12 cellular contexts compared by ENCODE assay signal in genomic region chr3:31472479-31473390, GRCh38. TPM values are rescaled to one million over a fixed set of nuclear protein-coding genes. Genes with fewer than 3 reads are reported as not detected.
DNase-seq lines count a peak whose midpoint lies in the region; ATAC-seq and TF ChIP-seq lines count a peak whose summit lies in the region.
"Had no signal": no experiment of that assay in that cellular context is flagged by ENCODE, and none has a peak within 500 bp of the region (broad histone marks: within the 10 kb centered on the region; RNA-seq: fewer than 3 reads in every experiment).

No MANE protein-coding gene starts in this region.

- ATAC-seq in T-cell (replicated peaks in 1 of 4): peak in 3 of 4 experiments; percentile 45 to 64 (median 45)
- ATAC-seq: lower lobe of right lung had no signal

- POLR2A ChIA-PET in T-cell (lab: Charles Lee): interaction anchor here in 1 of 2 donors (0.5 kb wide), 1 partner anchor 488 kb away, joined by 10 read pairs; no protein-coding TSS in a partner anchor

- peak overlapping the region in 1 of 2 donors; percentile 71 for H3K27ac Mint-ChIP-seq in T-cell
- H3K27ac Mint-ChIP-seq: activated T-helper 2 cell treated with anti-CD3 and anti-CD28 coated beads, Interferon-gamma antibody, Interleukin-2, Interleukin-4, amounts not matched to agents 10 μg/mL and 5 μg/mL and 100 μg/mL, durations not matched to agents 14 hours and 24 hours and 36 hours had no signal

- CTCF ChIA-PET in T-cell (lab: Charles Lee): interaction anchor here (0.6 to 1.0 kb wide), 2 partner anchors 44 to 58 kb away, joined by 3 read pairs; no protein-coding TSS in a partner anchor

- no peak for TF ChIP-seq CTCF in cardiac fibroblast (IDR thresholded peaks at IDR 0.05; ENCODE audit: low read depth, low read length)

- H3K4me3 ChIP-seq in cardiac fibroblast (replicated peaks in 1 of 2; ENCODE audit: low read depth in 2 of 2, low read length in 2 of 2): no peak overlapping the region
- H3K4me3 ChIP-seq: lower lobe of right lung, SJCRH30 had no signal

- in situ Hi-C loops in KBM-7 (cut with MboI; ENCODE audit: low pct_unique_long_range_greater_than_20kb, low sequenced_read_pairs): no loop called here

- DNase-seq in HS-27A (ENCODE audit: low read depth) (peak; percentile 11), T-cell (peak in 1 of 34 experiments; percentile 4), cardiac fibroblast (ENCODE audit: low read depth in 2 of 2) (peak; percentile 7 to 78), putamen (ENCODE audit: low spot score) (no peak), NCI-H187 treated with DMSO at 0.1 percent for 48 hours (lab: John Stamatoyannopoulos, UW) (no peak), KBM-7 (no peak)
- peak in 3 of 4 experiments; percentile 6 to 22 (median 7) for DNase-seq in stimulated activated CD4-positive, alpha-beta T cell treated with anti-CD3 and anti-CD28 coated beads, Interleukin-1b, Interleukin-23, amount 100 ng/mL, for 24 hours (ENCODE audit: low read depth in 4 of 4, low spot score in 1 of 4)
- DNase-seq: DMS79 treated with DMSO at 0.1 percent for 48 hours, lower lobe of right lung, NCI-H2107, SJCRH30 had no signal

- H3K4me1 Mint-ChIP-seq in T-cell: peaks cover 14 to 28% (median 26%) of the 10 kb centered on the region in 3 donors

- no peak overlapping the region for H3K4me3 Mint-ChIP-seq in T-cell

- H3K27me3 Mint-ChIP-seq in T-cell: no peaks in the 10 kb centered on the region

- H3K9me3 Mint-ChIP-seq in T-cell: peaks cover 0 to 9% (median 4%) of the 10 kb centered on the region in 3 donors

- peaks cover 21% of the 10 kb centered on the region for H3K36me3 Mint-ChIP-seq in T-cell

RNA-seq across cellular contexts. Expression of gene STT3B, which starts 60.0 kb away (rescaled TPM):
- 100 to 1,000 TPM in 4 of 5 donors, 10 to 100 TPM in 1; 92.1 to 160 (median 110) TPM for total RNA-seq in T-cell

Comparison
In these comparisons a context has a peak if more than half of its experiments do, and no peak if none do; other contexts are left out.
1. DNase-seq: peak in HS-27A (single experiment), cardiac fibroblast (2 of 2) and stimulated activated CD4-positive, alpha-beta T cell treated with anti-CD3 and anti-CD28 coated beads, Interleukin-1b, Interleukin-23, amount 100 ng/mL, for 24 hours (3 of 4); none in putamen (single experiment), NCI-H187 treated with DMSO at 0.1 percent for 48 hours (single experiment) and KBM-7 (single experiment).